2 cellular contexts compared by ENCODE assay signal in genomic region chr15:41832208-41832607, GRCh38.
A peak's percentile ranks its signal among the peaks of the same experiment; 100 is the strongest.
TF ChIP-seq lines count a peak whose summit lies in the region.

No MANE protein-coding gene starts in this region.

TF ChIP-seq in Ishikawa, 13 proteins besides CTCF, POLR2A, EP300 and RAD21:
- TF ChIP-seq MAX (IDR thresholded peaks at IDR 0.05) (no peak), ZBTB7A (IDR thresholded peaks at IDR 0.05; ENCODE audit: low read depth) (no peak), EGR1 (IDR thresholded peaks at IDR 0.05) (no peak), NFIC (IDR thresholded peaks at IDR 0.05) (no peak), FOXM1 (IDR thresholded peaks at IDR 0.05; ENCODE audit: borderline replicate concordance, low read depth) (no peak), CEBPB (IDR thresholded peaks at IDR 0.05) (peak; percentile 79), TCF12 (IDR thresholded peaks at IDR 0.05; ENCODE audit: low read depth) (no peak), REST (IDR thresholded peaks at IDR 0.05; ENCODE audit: low read depth) (no peak)

TF ChIP-seq in K562, 482 proteins besides CTCF, POLR2A, EP300 and RAD21:
- TF ChIP-seq CEBPB (tag; IDR thresholded peaks at IDR 0.05), result peak; percentile 78
- TF ChIP-seq ZNF408 (CRISPR knock-in tag; IDR thresholded peaks at IDR 0.05; ENCODE audit: low read depth), result no peak
- TF ChIP-seq NFIC (IDR thresholded peaks at IDR 0.05), result no peak
- no peak for TF ChIP-seq YBX1 (IDR thresholded peaks at IDR 0.05)
- no peak for TF ChIP-seq MCM5 (IDR thresholded peaks at IDR 0.05; ENCODE audit: low read depth)
- peak; percentile 38; the same call in 1 of the 2 replicates for TF ChIP-seq ATF3 (IDR thresholded peaks at IDR 0.05)
- TF ChIP-seq ATF3 (CRISPR knock-in tag; conservative IDR thresholded peaks at IDR 0.05), result no peak
- no peak for TF ChIP-seq NEUROD1 (IDR thresholded peaks at IDR 0.05; ENCODE audit: borderline replicate concordance, low read depth, low read length, partially characterized antibody)
- TF ChIP-seq TSC22D4 (tag; IDR thresholded peaks at IDR 0.05), result no peak
- no peak for TF ChIP-seq ZNF766 (CRISPR knock-in tag; conservative IDR thresholded peaks at IDR 0.05)
- TF ChIP-seq ARNT (IDR thresholded peaks at IDR 0.05), result no peak
- TF ChIP-seq SPI1 (IDR thresholded peaks at IDR 0.05; ENCODE audit: borderline replicate concordance, low read depth, low read length), result no peak
